ENCODE assay signal across 35 cellular contexts in the genomic region with DNA sequence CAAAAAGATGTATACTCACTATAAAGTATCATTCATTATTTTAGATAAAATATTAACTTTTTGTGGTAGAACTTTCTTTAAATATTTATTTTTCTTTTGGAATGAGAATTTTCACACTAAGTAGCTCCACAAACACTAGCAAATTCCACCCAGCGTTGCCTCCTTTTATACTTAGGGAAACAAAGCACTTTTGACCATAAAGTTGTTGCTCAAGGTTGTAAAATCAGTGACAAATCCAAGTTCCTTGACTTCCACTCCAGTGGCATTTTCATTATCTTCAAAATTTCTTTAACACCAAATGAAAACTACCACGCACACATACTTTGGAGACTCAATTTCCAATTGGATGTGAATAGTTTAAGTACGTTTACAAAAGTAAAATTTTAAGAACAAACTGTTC.
"Had no signal": no experiment of that assay in that cellular context is flagged by ENCODE, and none has a peak within 500 bp of the region (broad histone marks: within the 10 kb centered on the region; RNA-seq: fewer than 3 reads in every experiment).

No MANE protein-coding gene starts in this region.

- H3K36me3 ChIP-seq: MG63 had no signal

- DNase-seq: Karpas-422, Kasumi-1, KBM-7, KG1, MG63, MM.1S, MV-4-11, NCI-H1048, NCI-H1092, NCI-H1092 treated with DMSO at 0.1 percent for 48 hours, NCI-H1105, NCI-H1105 treated with DMSO at 0.1 percent for 48 hours, NCI-H1417, NCI-H1417 treated with DMSO at 0.1 percent for 48 hours, NCI-H1436, NCI-H146, NCI-H1694, NCI-H1694 treated with DMSO at 0.1 percent for 48 hours, NCI-H187, NCI-H187 treated with DMSO at 0.1 percent for 48 hours, NCI-H1930, NCI-H2029, NCI-H2029 treated with DMSO at 0.1 percent for 48 hours, NCI-H2081, NCI-H2081 treated with DMSO at 0.1 percent for 48 hours, NCI-H2107, NCI-H2171, NCI-H2171 treated with DMSO at 0.1 percent for 48 hours, NCI-H2227 treated with DMSO at 0.1 percent for 48 hours, NCI-H226, NCI-H345, NCI-H446, NCI-H446 treated with DMSO at 0.1 percent for 48 hours, NCI-H510A had no signal

- H3K27me3 ChIP-seq: MG63 had no signal

- H3K9ac ChIP-seq: KMS-11 had no signal

- H3K27ac ChIP-seq: KMS-11 had no signal

- H3K9me3 ChIP-seq: MG63 had no signal

- H3K4me3 ChIP-seq: MG63 had no signal
